Comparison of ENCODE assay signal across 20 cellular contexts in the genomic region with DNA sequence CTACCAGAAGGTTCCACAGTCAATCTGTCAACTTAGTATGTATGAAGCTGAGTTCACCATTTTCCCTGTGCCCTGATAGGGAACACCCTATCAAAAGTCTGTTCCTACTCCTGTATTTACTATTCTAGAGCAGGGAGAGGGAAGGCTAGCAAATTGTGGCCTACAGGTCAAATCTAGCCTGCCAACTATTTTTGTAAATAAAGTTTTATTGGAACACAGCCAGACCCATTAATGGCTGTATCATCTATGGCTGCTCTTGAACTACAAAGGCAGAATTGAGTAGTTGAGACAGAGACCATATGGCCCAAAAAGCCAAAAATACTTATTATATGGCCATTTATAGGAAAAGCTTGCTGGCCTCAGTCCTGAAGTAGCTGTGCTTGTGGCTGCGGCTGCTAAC. TPM values are rescaled to one million over a fixed set of nuclear protein-coding genes. Genes with fewer than 3 reads are reported as not detected.
DNase-seq lines count a peak whose midpoint lies in the region; ATAC-seq and TF ChIP-seq lines count a peak whose summit lies in the region.
"Had no signal": no experiment of that assay in that cellular context is flagged by ENCODE, and none has a peak within 500 bp of the region (broad histone marks: within the 10 kb centered on the region; RNA-seq: fewer than 3 reads in every experiment).

No MANE protein-coding gene starts in this region.

- H3K4me3 Mint-ChIP-seq in activated CD8-positive, alpha-beta memory T cell treated with anti-CD3 and anti-CD28 coated beads, Interleukin-2, amount 10 ng/mL, durations not matched to agents 7 days and 5 days: no peak overlapping the region
- no peak overlapping the region for H3K4me3 Mint-ChIP-seq in activated T-helper 2 cell treated with anti-CD3 and anti-CD28 coated beads, Interferon-gamma antibody, Interleukin-2, Interleukin-4, amounts not matched to agents 10 μg/mL and 5 μg/mL and 100 μg/mL, durations not matched to agents 14 hours and 24 hours and 36 hours (ENCODE audit: low read depth)
- H3K4me3 Mint-ChIP-seq: CD4-positive, alpha-beta T cell; GM23338; H9 had no signal

- POLR2A ChIA-PET in GM10248 (lab: Yijun Ruan, JAX): no interaction called here

- peak overlapping the region; percentile 28 for H3K27ac Mint-ChIP-seq in activated CD8-positive, alpha-beta memory T cell treated with anti-CD3 and anti-CD28 coated beads, Interleukin-2, amount 10 ng/mL, durations not matched to agents 7 days and 5 days
- peak overlapping the region; percentile 75 for H3K27ac Mint-ChIP-seq in activated T-helper 2 cell treated with anti-CD3 and anti-CD28 coated beads, Interferon-gamma antibody, Interleukin-2, Interleukin-4, amounts not matched to agents 10 μg/mL and 5 μg/mL and 100 μg/mL, durations not matched to agents 14 hours and 24 hours and 36 hours
- H3K27ac Mint-ChIP-seq: CD4-positive, alpha-beta T cell; GM23338; H9 had no signal

- TF ChIP-seq CTCF in GM10248 (IDR thresholded peaks at IDR 0.05; ENCODE audit: control extremely low read depth, extremely low read depth, low read depth, missing control alignments): no peak

- H3K9me3 Mint-ChIP-seq in activated CD8-positive, alpha-beta memory T cell treated with anti-CD3 and anti-CD28 coated beads, Interleukin-2, amount 10 ng/mL, durations not matched to agents 7 days and 5 days (ENCODE audit: low read depth): no peaks in the 10 kb centered on the region
- H3K9me3 Mint-ChIP-seq in activated T-helper 2 cell treated with anti-CD3 and anti-CD28 coated beads, Interferon-gamma antibody, Interleukin-2, Interleukin-4, amounts not matched to agents 10 μg/mL and 5 μg/mL and 100 μg/mL, durations not matched to agents 14 hours and 24 hours and 36 hours: no peaks in the 10 kb centered on the region
- H3K9me3 Mint-ChIP-seq: CD4-positive, alpha-beta T cell; GM23338; H9 had no signal

- peaks cover 47% of the 10 kb centered on the region for H3K36me3 Mint-ChIP-seq in activated CD8-positive, alpha-beta memory T cell treated with anti-CD3 and anti-CD28 coated beads, Interleukin-2, amount 10 ng/mL, durations not matched to agents 7 days and 5 days
- peaks cover 52% of the 10 kb centered on the region for H3K36me3 Mint-ChIP-seq in activated T-helper 2 cell treated with anti-CD3 and anti-CD28 coated beads, Interferon-gamma antibody, Interleukin-2, Interleukin-4, amounts not matched to agents 10 μg/mL and 5 μg/mL and 100 μg/mL, durations not matched to agents 14 hours and 24 hours and 36 hours (ENCODE audit: low read depth)

- DNase-seq in activated CD8-positive, alpha-beta memory T cell treated with anti-CD3 and anti-CD28 coated beads, Interleukin-2, amount 10 ng/mL, durations not matched to agents 7 days and 5 days: no peak
- no peak for DNase-seq in activated CD8-positive, alpha-beta memory T cell treated with anti-CD3 and anti-CD28 coated beads, Interleukin-2, amount 50 U/mL, for 4 hours
- DNase-seq in NCI-H69 (lab: John Stamatoyannopoulos, UW) (peak; percentile 15), GM10248 (ENCODE audit: extremely low spot score) (no peak)
- no peak for DNase-seq in activated T-helper 2 cell treated with anti-CD3 and anti-CD28 coated beads, Interferon-gamma antibody, Interleukin-2, Interleukin-4, amounts not matched to agents 10 μg/mL and 5 μg/mL and 100 μg/mL, durations not matched to agents 14 hours and 24 hours and 36 hours (ENCODE audit: low spot score)
- DNase-seq: CD4-positive, alpha-beta T cell; COR-L47; DMS53; H9; KG1; MG63; NCI-H2029; NCI-H446; NCI-H524 treated with DMSO at 0.1 percent for 48 hours; NCI-H82; NK-92 treated with Interleukin-12 subunit alpha and Interleukin-12 subunit beta, amount 100 ng/mL, for 24 hours; PC-3; SK-N-SH had no signal

- intact Hi-C loops in activated T-helper 2 cell treated with anti-CD3 and anti-CD28 coated beads, Interferon-gamma antibody, Interleukin-2, Interleukin-4, amounts not matched to agents 10 μg/mL and 5 μg/mL and 100 μg/mL, durations not matched to agents 14 hours and 24 hours and 36 hours (cut with micrococcal nuclease): no loop called here

- CTCF ChIA-PET in activated CD8-positive, alpha-beta memory T cell treated with anti-CD3 and anti-CD28 coated beads, Interleukin-2, amount 10 ng/mL, durations not matched to agents 7 days and 5 days (lab: Charles Lee): interaction anchor here (1.5 kb wide), 1 partner anchor 11 kb away, joined by 3 read pairs; no protein-coding TSS in a partner anchor
- CTCF ChIA-PET in GM10248 (lab: Yijun Ruan, JAX): interaction anchor here (0.9 to 1.6 kb wide), 5 partner anchors 9 to 33 kb away, joined by 3 read pairs; a partner anchor contains a TSS

- no peaks in the 10 kb centered on the region for H3K27me3 Mint-ChIP-seq in activated CD8-positive, alpha-beta memory T cell treated with anti-CD3 and anti-CD28 coated beads, Interleukin-2, amount 10 ng/mL, durations not matched to agents 7 days and 5 days
- no peaks in the 10 kb centered on the region for H3K27me3 Mint-ChIP-seq in activated T-helper 2 cell treated with anti-CD3 and anti-CD28 coated beads, Interferon-gamma antibody, Interleukin-2, Interleukin-4, amounts not matched to agents 10 μg/mL and 5 μg/mL and 100 μg/mL, durations not matched to agents 14 hours and 24 hours and 36 hours (ENCODE audit: low read depth)
- H3K27me3 Mint-ChIP-seq: CD4-positive, alpha-beta T cell had no signal

- peaks cover 44% of the 10 kb centered on the region for H3K4me1 Mint-ChIP-seq in activated CD8-positive, alpha-beta memory T cell treated with anti-CD3 and anti-CD28 coated beads, Interleukin-2, amount 10 ng/mL, durations not matched to agents 7 days and 5 days
- peaks cover 34% of the 10 kb centered on the region for H3K4me1 Mint-ChIP-seq in activated T-helper 2 cell treated with anti-CD3 and anti-CD28 coated beads, Interferon-gamma antibody, Interleukin-2, Interleukin-4, amounts not matched to agents 10 μg/mL and 5 μg/mL and 100 μg/mL, durations not matched to agents 14 hours and 24 hours and 36 hours (ENCODE audit: low read depth)

- ATAC-seq in activated CD8-positive, alpha-beta memory T cell treated with anti-CD3 and anti-CD28 coated beads, Interleukin-2, amount 10 ng/mL, durations not matched to agents 7 days and 5 days: no peak
- no peak for ATAC-seq in HG03045 (IDR thresholded peaks at IDR 0.05; ENCODE audit: unreplicated experiment)
- ATAC-seq: GM23338, PC-3 had no signal

RNA-seq across cellular contexts. Expression of a gene that starts 4.2 kb away (rescaled TPM):
- 10 to 100 TPM; 36.9 to 52.0 TPM for total RNA-seq in activated CD8-positive, alpha-beta memory T cell treated with anti-CD3 and anti-CD28 coated beads, Interleukin-2, amount 10 ng/mL, durations not matched to agents 7 days and 5 days
- total RNA-seq in activated T-helper 2 cell treated with anti-CD3 and anti-CD28 coated beads, Interferon-gamma antibody, Interleukin-2, Interleukin-4, amounts not matched to agents 10 μg/mL and 5 μg/mL and 100 μg/mL, durations not matched to agents 14 hours and 24 hours and 36 hours: 95.0 and 95.7 TPM in 2 replicates

RNA-seq across cellular contexts. Expression of a gene that starts 9.6 kb away (rescaled TPM):
- total RNA-seq in activated CD8-positive, alpha-beta memory T cell treated with anti-CD3 and anti-CD28 coated beads, Interleukin-2, amount 10 ng/mL, durations not matched to agents 7 days and 5 days: 10 to 100 TPM; 61.0 to 66.2 TPM
- 65.1 and 70.9 TPM in 2 replicates for total RNA-seq in activated T-helper 2 cell treated with anti-CD3 and anti-CD28 coated beads, Interferon-gamma antibody, Interleukin-2, Interleukin-4, amounts not matched to agents 10 μg/mL and 5 μg/mL and 100 μg/mL, durations not matched to agents 14 hours and 24 hours and 36 hours

RNA-seq across cellular contexts. Expression of a gene that starts 17.9 kb away (rescaled TPM):
- total RNA-seq in activated CD8-positive, alpha-beta memory T cell treated with anti-CD3 and anti-CD28 coated beads, Interleukin-2, amount 10 ng/mL, durations not matched to agents 7 days and 5 days: 100 to 1,000 TPM; 151 to 197 TPM
- 92.5 and 98.8 TPM in 2 replicates for total RNA-seq in activated T-helper 2 cell treated with anti-CD3 and anti-CD28 coated beads, Interferon-gamma antibody, Interleukin-2, Interleukin-4, amounts not matched to agents 10 μg/mL and 5 μg/mL and 100 μg/mL, durations not matched to agents 14 hours and 24 hours and 36 hours

RNA-seq across cellular contexts. Expression of a gene that starts 28.5 kb away (rescaled TPM):
- 10 to 100 TPM; 41.2 to 59.0 TPM for total RNA-seq in activated CD8-positive, alpha-beta memory T cell treated with anti-CD3 and anti-CD28 coated beads, Interleukin-2, amount 10 ng/mL, durations not matched to agents 7 days and 5 days
- total RNA-seq in activated T-helper 2 cell treated with anti-CD3 and anti-CD28 coated beads, Interferon-gamma antibody, Interleukin-2, Interleukin-4, amounts not matched to agents 10 μg/mL and 5 μg/mL and 100 μg/mL, durations not matched to agents 14 hours and 24 hours and 36 hours: 55.3 and 63.9 TPM in 2 replicates

RNA-seq across cellular contexts. Expression of a gene that starts 33.1 kb away (rescaled TPM):
- total RNA-seq in activated CD8-positive, alpha-beta memory T cell treated with anti-CD3 and anti-CD28 coated beads, Interleukin-2, amount 10 ng/mL, durations not matched to agents 7 days and 5 days: 10 to 100 TPM; 25.4 to 28.2 TPM
- total RNA-seq in activated T-helper 2 cell treated with anti-CD3 and anti-CD28 coated beads, Interferon-gamma antibody, Interleukin-2, Interleukin-4, amounts not matched to agents 10 μg/mL and 5 μg/mL and 100 μg/mL, durations not matched to agents 14 hours and 24 hours and 36 hours: 35.2 and 37.9 TPM in 2 replicates
